Comparison of ENCODE assay signal across 18 cellular contexts in the genomic region with DNA sequence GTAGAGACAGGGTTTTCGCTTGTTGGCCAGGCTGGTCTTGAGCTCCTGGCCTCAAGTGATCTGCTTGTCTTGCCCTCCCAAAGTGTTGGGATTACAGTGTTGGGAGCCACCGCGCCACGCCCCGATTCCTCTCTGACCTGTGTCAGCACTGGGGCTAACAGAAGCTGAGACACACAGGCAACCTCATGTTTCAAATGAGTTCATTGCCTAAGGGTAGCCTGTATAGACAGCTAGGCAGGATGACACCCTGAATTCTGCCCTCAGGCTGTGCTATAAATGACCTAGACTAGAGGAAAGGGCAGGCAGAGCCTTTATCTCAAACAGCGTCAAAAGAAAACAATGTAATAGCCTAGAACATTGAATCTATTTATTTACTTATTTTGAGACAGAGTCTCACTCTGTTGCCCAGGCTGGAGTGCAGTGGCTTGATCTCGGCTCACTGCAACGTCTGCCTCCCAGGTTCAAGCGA. TPM values are rescaled to one million over a fixed set of nuclear protein-coding genes. Genes with fewer than 3 reads are reported as not detected.
A peak's percentile ranks its signal among the peaks of the same experiment; 100 is the strongest.
DNase-seq lines count a peak whose midpoint lies in the region; ATAC-seq and TF ChIP-seq lines count a peak whose summit lies in the region.
"Had no signal": no experiment of that assay in that cellular context is flagged by ENCODE, and none has a peak within 500 bp of the region (broad histone marks: within the 10 kb centered on the region; RNA-seq: fewer than 3 reads in every experiment).

No MANE protein-coding gene starts in this region.

- H3K36me3 ChIP-seq in spleen, result peaks cover 0 to 56% (median 9%) of the 10 kb centered on the region in 6 donors

- no peak for TF ChIP-seq POLR2A in spleen (IDR thresholded peaks at IDR 0.05)

- DNase-seq in ELF-1 (ENCODE audit: low read depth, low spot score), result peak; percentile 60
- peak; percentile 28 for DNase-seq in NCI-H226
- DNase-seq in left colon, result peak; percentile 31 to 55
- DNase-seq in spleen, result no peak
- no peak for DNase-seq in NCI-H2081 (lab: John Stamatoyannopoulos, UW)
- no peak for DNase-seq in globus pallidus (ENCODE audit: low spot score)
- DNase-seq in NCI-H1092 (lab: John Stamatoyannopoulos, UW), result no peak
- DNase-seq: dermis blood vessel endothelial cell, esophagus squamous epithelium, NCI-H1092 treated with DMSO at 0.1 percent for 48 hours, NCI-H446 treated with DMSO at 0.1 percent for 48 hours had no signal

- peak; percentile 39 for ATAC-seq in left colon
- ATAC-seq in HG03354 (IDR thresholded peaks at IDR 0.05; ENCODE audit: poor library complexity, severe bottlenecking, unreplicated experiment), result no peak
- ATAC-seq: sciatic nerve; stimulated activated memory B cell treated with anti-CD40 and anti-IgM and Interleukin-4, amounts not matched to agents 10 μg/mL and 1 μg/mL and 100 μg/mL, for 72 hours had no signal

- no peak for TF ChIP-seq CTCF in spleen (IDR thresholded peaks at IDR 0.05 in 8 of 11, conservative IDR thresholded peaks at IDR 0.05 in 3 of 11)

- H3K4me3 ChIP-seq in spleen, result no peak overlapping the region
- H3K4me3 ChIP-seq: esophagus squamous epithelium, SK-N-MC had no signal

- intact Hi-C loops in left colon (cut with DNase I, micrococcal nuclease) (no loop called here), spleen (cut with DNase I; ENCODE audit: low total_unique reads) (no loop called here)

- peaks cover 12 to 48% (median 24%) of the 10 kb centered on the region in 6 donors for H3K4me1 ChIP-seq in spleen

- H3K27me3 ChIP-seq in spleen (replicated peaks in 1 of 7), result no peaks in the 10 kb centered on the region
- H3K27me3 ChIP-seq: esophagus squamous epithelium had no signal

- peak overlapping the region in 5 of 8 donors; percentile 5 to 70 (median 55) for H3K27ac ChIP-seq in spleen
- H3K27ac ChIP-seq: SK-N-MC had no signal

- H3K9me3 ChIP-seq in spleen, result no peaks in the 10 kb centered on the region
- H3K9me3 ChIP-seq: esophagus squamous epithelium had no signal

- 90 to 97% (median 95%) methylated on average over 9 of the region's 9 CpGs for WGBS in spleen, 5 donors

RNA-seq across cellular contexts. Expression of gene CDK3, which starts 2.3 kb away (rescaled TPM):
- total RNA-seq in left colon (10 to 100 TPM; 10.1 to 12.4 TPM), spleen (10 to 100 TPM in 2 of 7 donors, 1 to 10 TPM in 5; 6.7 to 12.0 (median 7.1) TPM)
- 10 to 100 TPM; 13.8 to 39.8 (median 31.2) TPM for polyA plus RNA-seq in spleen

RNA-seq across cellular contexts. Expression of gene TEN1, which starts 19.3 kb away (rescaled TPM):
- total RNA-seq in left colon (10 to 100 TPM; 21.2 to 27.9 TPM), spleen (10 to 100 TPM in 5 of 7 donors, 1 to 10 TPM in 2; 6.0 to 20.8 (median 13.4) TPM)
- 10 to 100 TPM; 25.7 to 38.7 (median 34.8) TPM for polyA plus RNA-seq in spleen

RNA-seq across cellular contexts. Expression of gene ACOX1, which starts 19.4 kb away (rescaled TPM):
- total RNA-seq in left colon (100 to 1,000 TPM; 170 to 225 TPM), spleen (10 to 100 TPM; 36.0 to 60.2 (median 45.9) TPM)
- polyA plus RNA-seq in spleen, result 1 to 10 TPM; 6.3 to 9.8 (median 6.8) TPM

RNA-seq across cellular contexts. Expression of gene EVPL, which starts 28.7 kb away (rescaled TPM):
- total RNA-seq in left colon (10 to 100 TPM; 18.9 to 28.5 TPM), spleen (under 1 TPM in 4 of 7 donors, not detected in 3; 0.06 to 0.56 (median 0.20) TPM)
- under 1 TPM; 0.04 to 0.29 (median 0.05) TPM for polyA plus RNA-seq in spleen
- total RNA-seq: astrocyte, neural crest cell had no signal
- polyA plus RNA-seq: BJ had no signal

RNA-seq across cellular contexts. Expression of gene FBF1, which starts 57.5 kb away (rescaled TPM):
- total RNA-seq in left colon (1 to 10 TPM; 5.2 to 5.5 TPM), spleen (10 to 100 TPM in 4 of 7 donors, 1 to 10 TPM in 3; 7.7 to 16.0 (median 10.3) TPM)
- polyA plus RNA-seq in spleen, result 10 to 100 TPM in 1 of 3 donors, 1 to 10 TPM in 2; 5.2 to 14.4 (median 7.3) TPM

Comparison
In these comparisons a context has a peak if more than half of its experiments do, and no peak if none do; other contexts are left out.
1. DNase-seq: peak in ELF-1 (single experiment), NCI-H226 (single experiment) and left colon (2 of 2); none in spleen (single experiment), NCI-H2081 (0 of 2), globus pallidus (single experiment) and NCI-H1092 (single experiment).